8 cellular contexts compared by ENCODE assay signal in the genomic region with DNA sequence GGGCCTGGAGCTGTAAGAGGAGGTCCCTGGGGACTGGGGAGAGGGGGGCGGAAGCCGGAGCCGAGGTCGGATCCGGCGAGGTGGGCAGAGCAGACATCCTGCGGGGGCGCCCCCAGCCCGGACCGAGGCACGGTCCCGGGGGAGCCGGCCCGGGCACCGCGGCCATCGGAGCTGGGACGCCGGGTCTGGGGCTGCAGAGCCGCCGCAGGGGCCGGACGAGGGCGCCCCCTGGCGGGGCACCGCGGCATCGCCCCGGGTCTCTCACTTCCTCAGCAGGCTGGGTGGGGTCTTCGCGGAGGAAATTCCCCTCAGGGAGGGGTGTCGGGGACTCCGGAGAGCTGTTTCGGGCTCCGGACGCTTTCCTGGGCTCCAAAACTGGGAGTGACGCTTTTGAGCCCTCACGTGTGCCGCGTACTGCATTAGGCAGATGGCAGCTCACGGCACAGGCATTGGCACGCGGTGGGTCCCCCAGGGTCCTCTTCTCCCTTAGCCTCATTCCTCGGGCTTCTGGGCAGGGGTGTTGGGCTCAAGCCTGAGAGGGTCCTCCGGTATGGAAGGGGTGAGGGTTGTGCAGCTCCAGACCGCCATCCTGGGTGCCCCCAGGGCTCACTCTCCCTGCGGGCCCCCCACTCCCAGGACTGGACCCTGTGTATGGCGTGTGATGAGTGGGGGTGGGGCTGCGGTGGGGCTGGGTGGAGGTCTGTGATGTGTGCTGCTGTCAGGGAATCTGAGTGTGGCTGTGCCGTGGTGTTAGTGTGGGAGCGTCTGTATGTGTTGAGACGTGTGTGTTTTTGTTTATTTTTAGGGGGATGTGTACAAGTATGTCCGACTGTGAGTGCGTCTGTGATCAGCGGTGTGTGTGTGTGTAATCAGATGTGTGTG. TPM values are rescaled to one million over a fixed set of nuclear protein-coding genes. Genes with fewer than 3 reads are reported as not detected.
A peak's percentile ranks its signal among the peaks of the same experiment; 100 is the strongest.
DNase-seq lines count a peak whose midpoint lies in the region; ATAC-seq and TF ChIP-seq lines count a peak whose summit lies in the region.

No MANE protein-coding gene starts in this region.

- H3K27ac ChIP-seq in DOHH2 (ENCODE audit: low read depth, low read length) (no peak overlapping the region), esophagus muscularis mucosa (replicated peaks in 1 of 4) (no peak overlapping the region), uterus (no peak overlapping the region)

- no peak overlapping the region for H3K27ac Mint-ChIP-seq in natural killer cell treated with Interleukin-12 subunit alpha and Interleukin-12 subunit beta and Interleukin-15 and Interleukin-18, amount 100 ng/mL, for 72 hours

- H3K9me2 ChIP-seq in DOHH2 (replicated peaks; ENCODE audit: control insufficient read depth, low read length) = no peaks in the 10 kb centered on the region

- no peaks in the 10 kb centered on the region for H3K36me3 Mint-ChIP-seq in natural killer cell treated with Interleukin-12 subunit alpha and Interleukin-12 subunit beta and Interleukin-15 and Interleukin-18, amount 100 ng/mL, for 72 hours

- intact Hi-C loops in esophagus muscularis mucosa (cut with DNase I) = loop anchor here (1.0 to 5.0 kb wide), 3 partner anchors 314 to 639 kb away; no protein-coding TSS in a partner anchor
- intact Hi-C loops in uterus (cut with DNase I; ENCODE audit: low total_unique reads) = no loop called here

- H3K4me3 ChIP-seq in DOHH2 (ENCODE audit: low read length) = no peak overlapping the region
- H3K4me3 ChIP-seq in Jurkat, Clone E6-1 (ENCODE audit: low read length) = peak overlapping the region; percentile 11; the same call in 1 of the 2 replicates
- peak overlapping the region; percentile 42 to 57 (median 49) for H3K4me3 ChIP-seq in esophagus muscularis mucosa
- peak overlapping the region in 1 of 2 donors; percentile 6 for H3K4me3 ChIP-seq in uterus

- H3F3A ChIP-seq in DOHH2 (ENCODE audit: control insufficient read depth, insufficient read depth) = no peaks in the 10 kb centered on the region

- no peak for TF ChIP-seq POLR2A in esophagus muscularis mucosa (IDR thresholded peaks at IDR 0.05; ENCODE audit: low read depth)
- no peak for TF ChIP-seq POLR2A in uterus (IDR thresholded peaks at IDR 0.05)

- H3K4me1 Mint-ChIP-seq in natural killer cell treated with Interleukin-12 subunit alpha and Interleukin-12 subunit beta and Interleukin-15 and Interleukin-18, amount 100 ng/mL, for 72 hours (ENCODE audit: low read depth in 2 of 2) = no peaks in the 10 kb centered on the region

- TF ChIP-seq EP300 in esophagus muscularis mucosa (IDR thresholded peaks at IDR 0.05) = no peak

- peak overlapping the region; percentile 13 for H3K4me3 Mint-ChIP-seq in natural killer cell treated with Interleukin-12 subunit alpha and Interleukin-12 subunit beta and Interleukin-15 and Interleukin-18, amount 100 ng/mL, for 72 hours

- H3K4me1 ChIP-seq in DOHH2 (ENCODE audit: control insufficient read depth, low read length) (no peaks in the 10 kb centered on the region), esophagus muscularis mucosa (peaks cover 10 to 38% (median 34%) of the 10 kb centered on the region in 4 donors), uterus (peaks cover 0 to 16% of the 10 kb centered on the region in 2 donors)

- peak overlapping the region; percentile 20; the same call in 1 of the 2 replicates for H3K4me2 ChIP-seq in DOHH2 (ENCODE audit: low read length)

- no peaks in the 10 kb centered on the region for H4K20me1 ChIP-seq in DOHH2 (ENCODE audit: control insufficient read depth, insufficient read depth, low read depth, low read length)

- no peaks in the 10 kb centered on the region for H3K9me3 Mint-ChIP-seq in natural killer cell treated with Interleukin-12 subunit alpha and Interleukin-12 subunit beta and Interleukin-15 and Interleukin-18, amount 100 ng/mL, for 72 hours

- WGBS in esophagus muscularis mucosa = 12% methylated on average over 13 of the region's 55 CpGs

- TF ChIP-seq CTCF in DOHH2 (IDR thresholded peaks at IDR 0.05; ENCODE audit: low read depth, low read length, poor library complexity, severe bottlenecking) (peak; percentile 96), esophagus muscularis mucosa (IDR thresholded peaks at IDR 0.05) (peak; percentile 87 to 99 (median 98)), uterus (IDR thresholded peaks at IDR 0.05) (peak; percentile 54 to 78 (median 78))

- no peak for DNase-seq in Jurkat, Clone E6-1 (ENCODE audit: low read depth, low spot score)
- DNase-seq in activated CD8-positive, alpha-beta memory T cell treated with anti-CD3 and anti-CD28 coated beads, Interleukin-2, amount 50 U/mL, for 4 hours = peak; percentile 41
- DNase-seq in esophagus muscularis mucosa (ENCODE audit: extremely low spot score) (no peak), uterus (peak in 1 of 2 donors; percentile 24), RKO (ENCODE audit: low spot score) (no peak)
- DNase-seq in natural killer cell treated with Interleukin-12 subunit alpha and Interleukin-12 subunit beta and Interleukin-15 and Interleukin-18, amount 100 ng/mL, for 72 hours (ENCODE audit: low spot score) = no peak

- H3K79me2 ChIP-seq in DOHH2 (ENCODE audit: control insufficient read depth, low read length) = no peaks in the 10 kb centered on the region

- peak in 1 of 2 donors; percentile 75 for ATAC-seq in natural killer cell treated with Interleukin-12 subunit alpha and Interleukin-12 subunit beta and Interleukin-15 and Interleukin-18, amount 100 ng/mL, for 72 hours
- no peak for ATAC-seq in GM21367 (IDR thresholded peaks at IDR 0.05; ENCODE audit: unreplicated experiment)

- H3K9me3 ChIP-seq in DOHH2 (ENCODE audit: control insufficient read depth, insufficient read depth, low read length) = no peaks in the 10 kb centered on the region
- no peaks in the 10 kb centered on the region for H3K9me3 ChIP-seq in esophagus muscularis mucosa
- no peaks in the 10 kb centered on the region for H3K9me3 ChIP-seq in uterus

- peaks cover 41 to 63% of the 10 kb centered on the region in 2 donors for H3K27me3 Mint-ChIP-seq in natural killer cell treated with Interleukin-12 subunit alpha and Interleukin-12 subunit beta and Interleukin-15 and Interleukin-18, amount 100 ng/mL, for 72 hours

- H3K36me3 ChIP-seq in DOHH2 (ENCODE audit: control insufficient read depth, low read length) (no peaks in the 10 kb centered on the region), esophagus muscularis mucosa (no peaks in the 10 kb centered on the region), uterus (no peaks in the 10 kb centered on the region)

- H3K27me3 ChIP-seq in DOHH2 (ENCODE audit: control insufficient read depth, low read length) (peaks cover 29% of the 10 kb centered on the region), esophagus muscularis mucosa (peaks cover 4 to 96% (median 24%) of the 10 kb centered on the region in 4 donors), uterus (peaks cover 0 to 8% of the 10 kb centered on the region in 2 donors)

RNA-seq across cellular contexts. Expression of a gene that starts 29.6 kb away (rescaled TPM):
- polyA plus RNA-seq in Jurkat, Clone E6-1 (2012; ENCODE audit: insufficient read depth, insufficient read length) = 1.4 TPM
- not detected for total RNA-seq in esophagus muscularis mucosa
- total RNA-seq in natural killer cell treated with Interleukin-12 subunit alpha and Interleukin-12 subunit beta and Interleukin-15 and Interleukin-18, amount 100 ng/mL, for 72 hours = not detected
- total RNA-seq in uterus = under 1 TPM in 1 of 4 donors, not detected in 3; 0.14 TPM
